Comparison of ENCODE assay signal across 8 cellular contexts in genomic region chr1:212558665-212559480, GRCh38. TPM values are rescaled to one million over a fixed set of nuclear protein-coding genes. Genes with fewer than 3 reads are reported as not detected.
DNase-seq lines count a peak whose midpoint lies in the region; ATAC-seq, FAIRE-seq and TF ChIP-seq lines count a peak whose summit lies in the region.

No MANE protein-coding gene starts in this region.

- intact Hi-C loops in CD14-positive monocyte (cut with micrococcal nuclease), result loop anchor here (1.0 to 5.0 kb wide), 4 partner anchors 16 to 72 kb away; partner anchors contain the start of gene ATF3 (in 2 of the 2)
- intact Hi-C loops in HepG2 (cut with micrococcal nuclease; ENCODE audit: unreplicated experiment), result no loop called here

- H3K9ac ChIP-seq in HepG2 (ENCODE audit: insufficient read depth, low read depth, low read length), result peak overlapping the region; percentile 59; the same call in 1 of the 2 replicates

- peaks cover 15% of the 10 kb centered on the region for H3K4me1 Mint-ChIP-seq in CD14-positive monocyte

- H3K4me3 Mint-ChIP-seq in CD14-positive monocyte, result peak overlapping the region; percentile 78 to 89

- peak overlapping the region; percentile 66 for H2AFZ ChIP-seq in HepG2 (ENCODE audit: low read length)

- H4K20me1 ChIP-seq in HepG2 (ENCODE audit: insufficient read depth, low read length), result no peaks in the 10 kb centered on the region

- peaks cover 3 to 14% (median 7%) of the 10 kb centered on the region in 3 donors for H3K27me3 Mint-ChIP-seq in CD14-positive monocyte (ENCODE audit: low read depth in 3 of 3)

- CTCF ChIA-PET in HepG2 (lab: Yijun Ruan, JAX; ENCODE audit: low intra/inter-chr PET ratio, low total read pairs), result no interaction called here

- in situ Hi-C loops in HepG2 (cut with HindIII; ENCODE audit: extremely low pct_ligation_motif_present, low pct_unique_long_range_greater_than_20kb), result no loop called here

- TF ChIP-seq EP300 in HepG2 (IDR thresholded peaks at IDR 0.05; ENCODE audit: low read depth in 2 of 2, low read length in 2 of 2) (no peak), HepG2 (CRISPR knock-in tag; IDR thresholded peaks at IDR 0.05; ENCODE audit: borderline replicate concordance) (no peak)

- no TSS peak for BruUV-seq in HepG2 (replicated peaks; lab: Mats Ljungman, UMichigan)

- no peaks in the 10 kb centered on the region for H3K9me3 ChIP-seq in HepG2 (ENCODE audit: low read length)

- H3K36me3 ChIP-seq in HepG2 (replicated peaks in 1 of 2; ENCODE audit: control insufficient read depth in 1 of 2, insufficient read depth in 2 of 2, low read length in 2 of 2), result no peaks in the 10 kb centered on the region

- no peaks in the 10 kb centered on the region for H3K79me2 ChIP-seq in HepG2 (ENCODE audit: insufficient read depth, low read length)

- H3K27ac ChIP-seq in HepG2 (ENCODE audit: extremely low read length, insufficient read depth, low read length), result no peak overlapping the region

- POLR2A ChIA-PET in HepG2 (lab: Yijun Ruan, JAX), result interaction anchor here (1.2 to 2.6 kb wide), 2 partner anchors 49 to 82 kb away, joined by 4 to 20 read pairs; partner anchors contain the start of gene ATF3

- ATAC-seq in GM19351 (IDR thresholded peaks at IDR 0.05; ENCODE audit: unreplicated experiment) (peak; percentile 99), HG03469 (IDR thresholded peaks at IDR 0.05; ENCODE audit: unreplicated experiment) (peak; percentile 93), HepG2 (peak; percentile 86)

- FAIRE-seq in HepG2 (lab: Jason Lieb, UNC), result no peak

- H3K4me2 ChIP-seq in HepG2 (ENCODE audit: low read depth, low read length), result peak overlapping the region; percentile 79

- H3K9me3 Mint-ChIP-seq in CD14-positive monocyte, result peaks cover 2 to 9% (median 5%) of the 10 kb centered on the region in 7 donors

- H3K4me3 ChIP-seq in HepG2 (replicated peaks in 1 of 3; ENCODE audit: insufficient read depth in 1 of 3, low read depth in 2 of 3, low read length in 3 of 3), result peak overlapping the region; percentile 45 to 72 (median 62)

- H3K27ac Mint-ChIP-seq in CD14-positive monocyte, result peak overlapping the region; percentile 94 to 99 (median 97)

- peaks cover 10% of the 10 kb centered on the region for H3K4me1 ChIP-seq in HepG2 (ENCODE audit: insufficient read depth, low read length)

- no peak for TF ChIP-seq POLR2A in HepG2 (IDR thresholded peaks at IDR 0.05; ENCODE audit: insufficient read depth in 1 of 2, low read depth in 2 of 2, low read length in 2 of 2)

- peaks cover 6 to 10% of the 10 kb centered on the region in 2 experiments; a peak in 3 of 5 replicates for H3K27me3 ChIP-seq in HepG2 (ENCODE audit: control insufficient read depth in 1 of 2, insufficient read depth in 2 of 2, low read length in 2 of 2)

- DNase-seq in CD14-positive monocyte (ENCODE audit: low spot score) (peak; percentile 93), NCI-H526 treated with DMSO at 0.1 percent for 48 hours (lab: John Stamatoyannopoulos, UW) (peak; percentile 50), dermis blood vessel endothelial cell (peak; percentile 96), HepG2 (ENCODE audit: low spot score) (peak; percentile 47)
- peak; percentile 85 to 89 for DNase-seq in activated CD4-positive, alpha-beta T cell treated with anti-CD3 and anti-CD28 coated beads, Interleukin-2, amount 50 U/mL, for 4 hours
- DNase-seq in stimulated activated CD4-positive, alpha-beta T cell treated with anti-CD3 and anti-CD28 coated beads, Interleukin-2, amount 100 ng/mL, for 48 hours, result peak; percentile 83 to 91

- TF ChIP-seq CTCF in CD14-positive monocyte (IDR thresholded peaks at IDR 0.05) (no peak), HepG2 (CRISPR knock-in tag; IDR thresholded peaks at IDR 0.05) (no peak)

- WGBS in HepG2 (ENCODE audit: low lambda C conversion rate), result 9% methylated on average over 20 of the region's 64 CpGs

- TF ChIP-seq RAD21 in HepG2 (CRISPR knock-in tag; IDR thresholded peaks at IDR 0.05), result no peak

- peaks cover 4 to 6% of the 10 kb centered on the region in 2 donors for H3K36me3 Mint-ChIP-seq in CD14-positive monocyte

TF ChIP-seq in HepG2, 621 proteins besides CTCF, POLR2A, EP300 and RAD21 (continues in another document):
- TF ChIP-seq RARG (CRISPR knock-in tag; IDR thresholded peaks at IDR 0.05; ENCODE audit: low read depth), result no peak
- TF ChIP-seq, protein P1, sequence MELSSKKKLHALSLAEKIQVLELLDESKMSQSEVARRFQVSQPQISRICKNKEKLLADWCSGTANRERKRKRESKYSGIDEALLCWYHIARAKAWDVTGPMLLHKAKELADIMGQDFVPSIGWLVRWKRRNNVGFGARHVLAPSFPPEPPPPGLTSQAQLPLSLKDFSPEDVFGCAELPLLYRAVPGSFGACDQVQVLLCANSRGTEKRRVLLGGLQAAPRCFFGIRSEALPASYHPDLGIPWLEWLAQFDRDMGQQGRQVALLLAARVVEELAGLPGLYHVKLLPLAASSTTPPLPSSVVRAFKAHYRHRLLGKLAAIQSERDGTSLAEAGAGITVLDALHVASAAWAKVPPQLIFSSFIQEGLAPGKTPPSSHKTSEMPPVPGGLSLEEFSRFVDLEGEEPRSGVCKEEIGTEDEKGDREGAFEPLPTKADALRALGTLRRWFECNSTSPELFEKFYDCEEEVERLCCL (CRISPR knock-in tag; IDR thresholded peaks at IDR 0.05; ENCODE audit: borderline replicate concordance), result no peak
- no peak for TF ChIP-seq ZNF839 (CRISPR knock-in tag; IDR thresholded peaks at IDR 0.05; ENCODE audit: borderline replicate concordance)
- no peak for TF ChIP-seq PCBP2 (optimal IDR thresholded peaks at IDR 0.05; ENCODE audit: low read depth, low read length, poor library complexity, severe bottlenecking)
- no peak for TF ChIP-seq ZNF160 (CRISPR knock-in tag; IDR thresholded peaks at IDR 0.05)
- TF ChIP-seq HNRNPLL (IDR thresholded peaks at IDR 0.05; ENCODE audit: low read depth, low read length, poor library complexity, severe bottlenecking), result peak; percentile 31
- no peak for TF ChIP-seq KAT7 (CRISPR knock-in tag; IDR thresholded peaks at IDR 0.05; ENCODE audit: borderline replicate concordance)
- TF ChIP-seq, protein P2, sequence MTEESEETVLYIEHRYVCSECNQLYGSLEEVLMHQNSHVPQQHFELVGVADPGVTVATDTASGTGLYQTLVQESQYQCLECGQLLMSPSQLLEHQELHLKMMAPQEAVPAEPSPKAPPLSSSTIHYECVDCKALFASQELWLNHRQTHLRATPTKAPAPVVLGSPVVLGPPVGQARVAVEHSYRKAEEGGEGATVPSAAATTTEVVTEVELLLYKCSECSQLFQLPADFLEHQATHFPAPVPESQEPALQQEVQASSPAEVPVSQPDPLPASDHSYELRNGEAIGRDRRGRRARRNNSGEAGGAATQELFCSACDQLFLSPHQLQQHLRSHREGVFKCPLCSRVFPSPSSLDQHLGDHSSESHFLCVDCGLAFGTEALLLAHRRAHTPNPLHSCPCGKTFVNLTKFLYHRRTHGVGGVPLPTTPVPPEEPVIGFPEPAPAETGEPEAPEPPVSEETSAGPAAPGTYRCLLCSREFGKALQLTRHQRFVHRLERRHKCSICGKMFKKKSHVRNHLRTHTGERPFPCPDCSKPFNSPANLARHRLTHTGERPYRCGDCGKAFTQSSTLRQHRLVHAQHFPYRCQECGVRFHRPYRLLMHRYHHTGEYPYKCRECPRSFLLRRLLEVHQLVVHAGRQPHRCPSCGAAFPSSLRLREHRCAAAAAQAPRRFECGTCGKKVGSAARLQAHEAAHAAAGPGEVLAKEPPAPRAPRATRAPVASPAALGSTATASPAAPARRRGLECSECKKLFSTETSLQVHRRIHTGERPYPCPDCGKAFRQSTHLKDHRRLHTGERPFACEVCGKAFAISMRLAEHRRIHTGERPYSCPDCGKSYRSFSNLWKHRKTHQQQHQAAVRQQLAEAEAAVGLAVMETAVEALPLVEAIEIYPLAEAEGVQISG (CRISPR knock-in tag; IDR thresholded peaks at IDR 0.05), result 0 out of 2 replicates have a peak, but pooled peaks have one; percentile 20
- peak; percentile 23 for TF ChIP-seq SRSF1 (optimal IDR thresholded peaks at IDR 0.05; ENCODE audit: low read depth, low read length)
- 0 out of 2 replicates have a peak, but pooled peaks have one; percentile 49 for TF ChIP-seq RFXANK (CRISPR knock-in tag; IDR thresholded peaks at IDR 0.05)
- TF ChIP-seq FOXC1 (CRISPR knock-in tag; IDR thresholded peaks at IDR 0.05; ENCODE audit: borderline replicate concordance), result peak; percentile 25; the same call in 1 of the 2 replicates

RNA-seq across cellular contexts. Expression of gene ATF3, which starts 49.7 kb away (rescaled TPM):
- 10 to 100 TPM; 10.4 to 13.3 TPM for polyA plus RNA-seq in CD14-positive monocyte
- total RNA-seq in dermis blood vessel endothelial cell, result 1.4 and 6.0 TPM in 2 replicates
- 3.6 and 5.0 TPM in 2 replicates for total RNA-seq in HepG2 (2016; rRNA removed; fragmentation: Illumina TruSeq; extraction: Trizol)
- 1.9 and 2.6 TPM in 2 replicates for total RNA-seq in HepG2 (2016; cell fraction: cytosol; rRNA removed; fragmentation: Illumina TruSeq; extraction: Trizol; ENCODE audit: low read depth)
- 3.0 and 5.9 TPM in 2 replicates for total RNA-seq in HepG2 (2016; cell fraction: insoluble cytoplasmic fraction; rRNA removed; fragmentation: Illumina TruSeq; extraction: Trizol)
- 3.1 and 3.3 TPM in 2 replicates for total RNA-seq in HepG2 (2016; cell fraction: membrane; rRNA removed; fragmentation: Illumina TruSeq; extraction: Trizol)
- 8.8 and 10.0 TPM in 2 replicates for total RNA-seq in HepG2 (2016; cell fraction: nucleus; rRNA removed; fragmentation: Illumina TruSeq; extraction: Trizol)
- polyA plus RNA-seq in HepG2 (2011; rRNA removed), result 13.0 and 16.4 TPM in 2 replicates
- polyA plus RNA-seq in HepG2 (2011; cell fraction: cytosol; rRNA removed), result 8.2 and 12.1 TPM in 2 replicates
- 25.9 and 26.8 TPM in 2 replicates for polyA plus RNA-seq in HepG2 (2011; cell fraction: nucleus; rRNA removed)
- 11.7 and 51.2 TPM in 2 replicates for polyA plus RNA-seq in HepG2 (2012)
- 1.0 and 1.1 TPM in 2 replicates for polyA plus RNA-seq in HepG2 (2016; cell fraction: cytosol; fragmentation: Illumina TruSeq; extraction: Trizol; ENCODE audit: low read depth)
- polyA plus RNA-seq in HepG2 (2016; cell fraction: insoluble cytoplasmic fraction; fragmentation: Illumina TruSeq; extraction: Trizol; ENCODE audit: low read depth), result 4.8 and 6.8 TPM in 2 replicates
- 1.8 and 2.5 TPM in 2 replicates for polyA plus RNA-seq in HepG2 (2016; cell fraction: membrane; fragmentation: Illumina TruSeq; extraction: Trizol; ENCODE audit: low read depth)
- 13.0 and 17.6 TPM in 2 replicates for polyA plus RNA-seq in HepG2 (2016; cell fraction: nucleus; fragmentation: Illumina TruSeq; extraction: Trizol; ENCODE audit: insufficient read depth, low read depth)
- polyA minus RNA-seq in HepG2 (2011; rRNA and poly(A)+ RNA removed; ENCODE audit: low replicate concordance), result 17.2 and 17.6 TPM in 2 replicates
- 5.8 and 9.3 TPM in 2 replicates for polyA minus RNA-seq in HepG2 (2011; cell fraction: cytosol; rRNA and poly(A)+ RNA removed)
- 30.1 and 52.5 TPM in 2 replicates for polyA minus RNA-seq in HepG2 (2011; cell fraction: nucleus; rRNA and poly(A)+ RNA removed)
